In the genomic region with DNA sequence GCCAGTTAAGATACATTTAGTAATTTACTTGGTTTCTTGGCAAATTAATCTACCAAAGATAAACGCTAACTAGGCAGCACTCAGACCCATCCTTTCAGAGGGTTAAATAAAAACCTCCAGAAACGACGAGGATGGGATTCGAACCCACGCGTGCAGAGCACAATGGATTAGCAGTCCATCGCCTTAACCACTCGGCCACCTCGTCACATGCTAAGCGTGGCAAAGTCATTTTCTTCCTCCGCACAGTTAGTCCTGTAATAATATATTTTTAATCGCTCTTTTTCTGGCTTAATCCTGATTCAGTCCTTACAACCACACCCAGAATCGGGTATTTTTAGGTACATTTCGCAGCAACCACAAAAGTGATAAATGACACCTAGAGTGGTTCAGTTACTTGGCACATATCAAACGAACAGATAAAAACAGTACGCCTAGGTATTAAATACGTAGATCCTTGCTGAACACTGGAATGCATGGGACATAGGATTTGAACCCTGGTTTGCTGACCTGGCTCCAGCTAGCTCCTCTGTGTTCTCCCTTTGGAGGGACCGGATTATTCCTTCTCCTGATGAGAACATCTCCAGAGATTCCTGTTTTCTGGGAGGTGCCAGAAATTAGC, we compare ENCODE assay signal across 1 cellular context.
TF ChIP-seq lines count a peak whose summit lies in the region.

No MANE protein-coding gene starts in this region.

TF ChIP-seq in HEK293, 187 proteins besides CTCF, POLR2A, EP300 and RAD21 (continued from another document and continues in another):
- TF ChIP-seq SALL2 (tag by site-specific recombination; IDR thresholded peaks at IDR 0.05; ENCODE audit: borderline replicate concordance) (no peak), ZNF394 (tag by site-specific recombination; IDR thresholded peaks at IDR 0.05; ENCODE audit: borderline replicate concordance) (peak; percentile 80), ZNF24 (tag by site-specific recombination; IDR thresholded peaks at IDR 0.05) (0 out of 2 replicates have a peak, but pooled peaks have one; percentile 33), ZNF629 (tag by site-specific recombination; IDR thresholded peaks at IDR 0.05) (peak; percentile 76), ZNF114 (tag by site-specific recombination; IDR thresholded peaks at IDR 0.05) (no peak), GLI4 (tag by site-specific recombination; IDR thresholded peaks at IDR 0.05) (peak; percentile 13; the same call in 1 of the 2 replicates), SP7 (tag by site-specific recombination; IDR thresholded peaks at IDR 0.05) (peak; percentile 85), WT1 (tag by site-specific recombination; IDR thresholded peaks at IDR 0.05) (0 out of 2 replicates have a peak, but pooled peaks have one; percentile 12), HOXA7 (CRISPR knock-in tag; IDR thresholded peaks at IDR 0.05; ENCODE audit: borderline replicate concordance) (no peak), ZNF658 (tag by site-specific recombination; IDR thresholded peaks at IDR 0.05) (no peak), ZNF596 (tag by site-specific recombination; IDR thresholded peaks at IDR 0.05) (peak; percentile 29; the same call in 1 of the 2 replicates), SETDB1 (IDR thresholded peaks at IDR 0.05; ENCODE audit: insufficient read length, low read length) (no peak), YY1 (tag by site-specific recombination; IDR thresholded peaks at IDR 0.05) (0 out of 2 replicates have a peak, but pooled peaks have one; percentile 23), ZNF600 (tag by site-specific recombination; IDR thresholded peaks at IDR 0.05) (no peak), ZFP37 (tag by site-specific recombination; IDR thresholded peaks at IDR 0.05) (0 out of 2 replicates have a peak, but pooled peaks have one; percentile 46), HOXD13 (CRISPR knock-in tag; IDR thresholded peaks at IDR 0.05; ENCODE audit: borderline replicate concordance) (no peak), ZFP69B (tag by site-specific recombination; IDR thresholded peaks at IDR 0.05) (0 out of 2 replicates have a peak, but pooled peaks have one; percentile 43), ZBTB1 (tag by site-specific recombination; IDR thresholded peaks at IDR 0.05) (no peak), ZXDB (tag by site-specific recombination; IDR thresholded peaks at IDR 0.05) (peak; percentile 76), ZNF184 (tag by site-specific recombination; IDR thresholded peaks at IDR 0.05) (0 out of 2 replicates have a peak, but pooled peaks have one; percentile 9), ZNF175 (tag by site-specific recombination; IDR thresholded peaks at IDR 0.05) (no peak), ZNF558 (tag by site-specific recombination; IDR thresholded peaks at IDR 0.05) (peak; percentile 49; the same call in 1 of the 2 replicates), ZBTB17 (tag by site-specific recombination; IDR thresholded peaks at IDR 0.05) (peak; percentile 94), REPIN1 (tag by site-specific recombination; IDR thresholded peaks at IDR 0.05; ENCODE audit: low read depth) (peak; percentile 37; the same call in 1 of the 2 replicates), ZNF335 (tag by site-specific recombination; conservative IDR thresholded peaks at IDR 0.05) (peak; percentile 57; the same call in 1 of the 2 replicates), SP3 (tag by site-specific recombination; IDR thresholded peaks at IDR 0.05) (peak; percentile 12), ZNF157 (tag by site-specific recombination; IDR thresholded peaks at IDR 0.05) (no peak), ZNF202 (tag by site-specific recombination; IDR thresholded peaks at IDR 0.05; ENCODE audit: borderline replicate concordance) (no peak), ZEB2 (tag by site-specific recombination; IDR thresholded peaks at IDR 0.05) (peak; percentile 62; the same call in 1 of the 2 replicates), ZBTB21 (tag by site-specific recombination; IDR thresholded peaks at IDR 0.05) (0 out of 2 replicates have a peak, but pooled peaks have one; percentile 17)
- TF ChIP-seq, protein P1, sequence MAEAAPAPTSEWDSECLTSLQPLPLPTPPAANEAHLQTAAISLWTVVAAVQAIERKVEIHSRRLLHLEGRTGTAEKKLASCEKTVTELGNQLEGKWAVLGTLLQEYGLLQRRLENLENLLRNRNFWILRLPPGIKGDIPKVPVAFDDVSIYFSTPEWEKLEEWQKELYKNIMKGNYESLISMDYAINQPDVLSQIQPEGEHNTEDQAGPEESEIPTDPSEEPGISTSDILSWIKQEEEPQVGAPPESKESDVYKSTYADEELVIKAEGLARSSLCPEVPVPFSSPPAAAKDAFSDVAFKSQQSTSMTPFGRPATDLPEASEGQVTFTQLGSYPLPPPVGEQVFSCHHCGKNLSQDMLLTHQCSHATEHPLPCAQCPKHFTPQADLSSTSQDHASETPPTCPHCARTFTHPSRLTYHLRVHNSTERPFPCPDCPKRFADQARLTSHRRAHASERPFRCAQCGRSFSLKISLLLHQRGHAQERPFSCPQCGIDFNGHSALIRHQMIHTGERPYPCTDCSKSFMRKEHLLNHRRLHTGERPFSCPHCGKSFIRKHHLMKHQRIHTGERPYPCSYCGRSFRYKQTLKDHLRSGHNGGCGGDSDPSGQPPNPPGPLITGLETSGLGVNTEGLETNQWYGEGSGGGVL (tag by site-specific recombination; IDR thresholded peaks at IDR 0.05): no peak
- TF ChIP-seq, protein P2, sequence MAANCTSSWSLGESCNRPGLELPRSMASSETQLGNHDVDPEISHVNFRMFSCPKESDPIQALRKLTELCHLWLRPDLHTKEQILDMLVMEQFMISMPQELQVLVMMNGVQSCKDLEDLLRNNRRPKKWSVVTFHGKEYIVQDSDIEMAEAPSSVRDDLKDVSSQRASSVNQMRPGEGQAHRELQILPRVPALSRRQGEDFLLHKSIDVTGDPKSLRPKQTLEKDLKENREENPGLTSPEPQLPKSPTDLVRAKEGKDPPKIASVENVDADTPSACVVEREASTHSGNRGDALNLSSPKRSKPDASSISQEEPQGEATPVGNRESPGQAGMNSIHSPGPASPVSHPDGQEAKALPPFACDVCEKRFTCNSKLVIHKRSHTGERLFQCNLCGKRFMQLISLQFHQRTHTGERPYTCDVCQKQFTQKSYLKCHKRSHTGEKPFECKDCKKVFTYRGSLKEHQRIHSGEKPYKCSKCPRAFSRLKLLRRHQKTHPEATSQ (tag by site-specific recombination; IDR thresholded peaks at IDR 0.05): 0 out of 2 replicates have a peak, but pooled peaks have one; percentile 21
- TF ChIP-seq, protein P3, sequence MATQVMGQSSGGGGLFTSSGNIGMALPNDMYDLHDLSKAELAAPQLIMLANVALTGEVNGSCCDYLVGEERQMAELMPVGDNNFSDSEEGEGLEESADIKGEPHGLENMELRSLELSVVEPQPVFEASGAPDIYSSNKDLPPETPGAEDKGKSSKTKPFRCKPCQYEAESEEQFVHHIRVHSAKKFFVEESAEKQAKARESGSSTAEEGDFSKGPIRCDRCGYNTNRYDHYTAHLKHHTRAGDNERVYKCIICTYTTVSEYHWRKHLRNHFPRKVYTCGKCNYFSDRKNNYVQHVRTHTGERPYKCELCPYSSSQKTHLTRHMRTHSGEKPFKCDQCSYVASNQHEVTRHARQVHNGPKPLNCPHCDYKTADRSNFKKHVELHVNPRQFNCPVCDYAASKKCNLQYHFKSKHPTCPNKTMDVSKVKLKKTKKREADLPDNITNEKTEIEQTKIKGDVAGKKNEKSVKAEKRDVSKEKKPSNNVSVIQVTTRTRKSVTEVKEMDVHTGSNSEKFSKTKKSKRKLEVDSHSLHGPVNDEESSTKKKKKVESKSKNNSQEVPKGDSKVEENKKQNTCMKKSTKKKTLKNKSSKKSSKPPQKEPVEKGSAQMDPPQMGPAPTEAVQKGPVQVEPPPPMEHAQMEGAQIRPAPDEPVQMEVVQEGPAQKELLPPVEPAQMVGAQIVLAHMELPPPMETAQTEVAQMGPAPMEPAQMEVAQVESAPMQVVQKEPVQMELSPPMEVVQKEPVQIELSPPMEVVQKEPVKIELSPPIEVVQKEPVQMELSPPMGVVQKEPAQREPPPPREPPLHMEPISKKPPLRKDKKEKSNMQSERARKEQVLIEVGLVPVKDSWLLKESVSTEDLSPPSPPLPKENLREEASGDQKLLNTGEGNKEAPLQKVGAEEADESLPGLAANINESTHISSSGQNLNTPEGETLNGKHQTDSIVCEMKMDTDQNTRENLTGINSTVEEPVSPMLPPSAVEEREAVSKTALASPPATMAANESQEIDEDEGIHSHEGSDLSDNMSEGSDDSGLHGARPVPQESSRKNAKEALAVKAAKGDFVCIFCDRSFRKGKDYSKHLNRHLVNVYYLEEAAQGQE (tag by site-specific recombination; IDR thresholded peaks at IDR 0.05): no peak
- TF ChIP-seq, protein P4, sequence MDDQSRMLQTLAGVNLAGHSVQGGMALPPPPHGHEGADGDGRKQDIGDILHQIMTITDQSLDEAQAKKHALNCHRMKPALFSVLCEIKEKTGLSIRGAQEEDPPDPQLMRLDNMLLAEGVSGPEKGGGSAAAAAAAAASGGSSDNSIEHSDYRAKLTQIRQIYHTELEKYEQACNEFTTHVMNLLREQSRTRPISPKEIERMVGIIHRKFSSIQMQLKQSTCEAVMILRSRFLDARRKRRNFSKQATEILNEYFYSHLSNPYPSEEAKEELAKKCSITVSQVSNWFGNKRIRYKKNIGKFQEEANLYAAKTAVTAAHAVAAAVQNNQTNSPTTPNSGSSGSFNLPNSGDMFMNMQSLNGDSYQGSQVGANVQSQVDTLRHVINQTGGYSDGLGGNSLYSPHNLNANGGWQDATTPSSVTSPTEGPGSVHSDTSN (CRISPR knock-in tag; IDR thresholded peaks at IDR 0.05): no peak
- TF ChIP-seq, protein P5, sequence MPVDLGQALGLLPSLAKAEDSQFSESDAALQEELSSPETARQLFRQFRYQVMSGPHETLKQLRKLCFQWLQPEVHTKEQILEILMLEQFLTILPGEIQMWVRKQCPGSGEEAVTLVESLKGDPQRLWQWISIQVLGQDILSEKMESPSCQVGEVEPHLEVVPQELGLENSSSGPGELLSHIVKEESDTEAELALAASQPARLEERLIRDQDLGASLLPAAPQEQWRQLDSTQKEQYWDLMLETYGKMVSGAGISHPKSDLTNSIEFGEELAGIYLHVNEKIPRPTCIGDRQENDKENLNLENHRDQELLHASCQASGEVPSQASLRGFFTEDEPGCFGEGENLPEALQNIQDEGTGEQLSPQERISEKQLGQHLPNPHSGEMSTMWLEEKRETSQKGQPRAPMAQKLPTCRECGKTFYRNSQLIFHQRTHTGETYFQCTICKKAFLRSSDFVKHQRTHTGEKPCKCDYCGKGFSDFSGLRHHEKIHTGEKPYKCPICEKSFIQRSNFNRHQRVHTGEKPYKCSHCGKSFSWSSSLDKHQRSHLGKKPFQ (tag by site-specific recombination; IDR thresholded peaks at IDR 0.05): no peak
- TF ChIP-seq, protein P6, sequence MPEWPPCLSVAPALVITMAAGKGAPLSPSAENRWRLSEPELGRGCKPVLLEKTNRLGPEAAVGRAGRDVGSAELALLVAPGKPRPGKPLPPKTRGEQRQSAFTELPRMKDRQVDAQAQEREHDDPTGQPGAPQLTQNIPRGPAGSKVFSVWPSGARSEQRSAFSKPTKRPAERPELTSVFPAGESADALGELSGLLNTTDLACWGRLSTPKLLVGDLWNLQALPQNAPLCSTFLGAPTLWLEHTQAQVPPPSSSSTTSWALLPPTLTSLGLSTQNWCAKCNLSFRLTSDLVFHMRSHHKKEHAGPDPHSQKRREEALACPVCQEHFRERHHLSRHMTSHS (tag by site-specific recombination; IDR thresholded peaks at IDR 0.05): no peak
- TF ChIP-seq, protein P7, sequence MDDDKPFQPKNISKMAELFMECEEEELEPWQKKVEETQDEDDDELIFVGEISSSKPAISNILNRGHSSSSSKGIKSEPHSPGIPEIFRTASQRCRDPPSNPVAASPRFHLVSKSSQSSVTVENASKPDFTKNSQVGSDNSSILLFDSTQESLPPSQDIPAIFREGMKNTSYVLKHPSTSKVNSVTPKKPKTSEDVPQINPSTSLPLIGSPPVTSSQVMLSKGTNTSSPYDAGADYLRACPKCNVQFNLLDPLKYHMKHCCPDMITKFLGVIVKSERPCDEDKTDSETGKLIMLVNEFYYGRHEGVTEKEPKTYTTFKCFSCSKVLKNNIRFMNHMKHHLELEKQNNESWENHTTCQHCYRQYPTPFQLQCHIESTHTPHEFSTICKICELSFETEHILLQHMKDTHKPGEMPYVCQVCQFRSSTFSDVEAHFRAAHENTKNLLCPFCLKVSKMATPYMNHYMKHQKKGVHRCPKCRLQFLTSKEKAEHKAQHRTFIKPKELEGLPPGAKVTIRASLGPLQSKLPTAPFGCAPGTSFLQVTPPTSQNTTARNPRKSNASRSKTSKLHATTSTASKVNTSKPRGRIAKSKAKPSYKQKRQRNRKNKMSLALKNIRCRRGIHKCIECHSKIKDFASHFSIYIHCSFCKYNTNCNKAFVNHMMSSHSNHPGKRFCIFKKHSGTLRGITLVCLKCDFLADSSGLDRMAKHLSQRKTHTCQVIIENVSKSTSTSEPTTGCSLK (tag by site-specific recombination; IDR thresholded peaks at IDR 0.05): no peak
- TF ChIP-seq, protein P8, sequence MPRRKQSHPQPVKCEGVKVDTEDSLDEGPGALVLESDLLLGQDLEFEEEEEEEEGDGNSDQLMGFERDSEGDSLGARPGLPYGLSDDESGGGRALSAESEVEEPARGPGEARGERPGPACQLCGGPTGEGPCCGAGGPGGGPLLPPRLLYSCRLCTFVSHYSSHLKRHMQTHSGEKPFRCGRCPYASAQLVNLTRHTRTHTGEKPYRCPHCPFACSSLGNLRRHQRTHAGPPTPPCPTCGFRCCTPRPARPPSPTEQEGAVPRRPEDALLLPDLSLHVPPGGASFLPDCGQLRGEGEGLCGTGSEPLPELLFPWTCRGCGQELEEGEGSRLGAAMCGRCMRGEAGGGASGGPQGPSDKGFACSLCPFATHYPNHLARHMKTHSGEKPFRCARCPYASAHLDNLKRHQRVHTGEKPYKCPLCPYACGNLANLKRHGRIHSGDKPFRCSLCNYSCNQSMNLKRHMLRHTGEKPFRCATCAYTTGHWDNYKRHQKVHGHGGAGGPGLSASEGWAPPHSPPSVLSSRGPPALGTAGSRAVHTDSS (tag by site-specific recombination; IDR thresholded peaks at IDR 0.05): no peak
- TF ChIP-seq, protein P9, sequence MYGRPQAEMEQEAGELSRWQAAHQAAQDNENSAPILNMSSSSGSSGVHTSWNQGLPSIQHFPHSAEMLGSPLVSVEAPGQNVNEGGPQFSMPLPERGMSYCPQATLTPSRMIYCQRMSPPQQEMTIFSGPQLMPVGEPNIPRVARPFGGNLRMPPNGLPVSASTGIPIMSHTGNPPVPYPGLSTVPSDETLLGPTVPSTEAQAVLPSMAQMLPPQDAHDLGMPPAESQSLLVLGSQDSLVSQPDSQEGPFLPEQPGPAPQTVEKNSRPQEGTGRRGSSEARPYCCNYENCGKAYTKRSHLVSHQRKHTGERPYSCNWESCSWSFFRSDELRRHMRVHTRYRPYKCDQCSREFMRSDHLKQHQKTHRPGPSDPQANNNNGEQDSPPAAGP (tag by site-specific recombination; IDR thresholded peaks at IDR 0.05): peak; percentile 63; the same call in 1 of the 2 replicates
